28 cellular contexts compared by ENCODE assay signal in genomic region chr14:63962896-63963295, GRCh38.
"Had no signal": no experiment of that assay in that cellular context is flagged by ENCODE, and none has a peak within 500 bp of the region (broad histone marks: within the 10 kb centered on the region; RNA-seq: fewer than 3 reads in every experiment).

No MANE protein-coding gene starts in this region.

- H3K27ac Mint-ChIP-seq: activated CD4-positive, alpha-beta T cell treated with anti-CD3 and anti-CD28 coated beads, Interleukin-2, amount 10 ng/mL, durations not matched to agents 7 days and 5 days; activated CD8-positive, alpha-beta memory T cell treated with anti-CD3 and anti-CD28 coated beads, Interleukin-2, amount 10 ng/mL, durations not matched to agents 7 days and 5 days; activated CD8-positive, alpha-beta T cell treated with anti-CD3 and anti-CD28 coated beads for 36 hours; activated naive CD8-positive, alpha-beta T cell treated with anti-CD3 and anti-CD28 coated beads, Interleukin-2, amount 50 U/mL, for 24 hours; activated T-helper 1 cell treated with anti-CD3 and anti-CD28 coated beads, Interleukin-12 subunit alpha, Interleukin-12 subunit beta, Interleukin-2, Interleukin-4 antibody, amounts not matched to agents 30 ng/mL and 10 ng/mL and 1 ng/mL, durations not matched to agents 14 hours and 24 hours and 36 hours; effector memory CD8-positive, alpha-beta T cell; mesothelial cell of epicardium; progenitor cell of endocrine pancreas; stimulated activated naive B cell treated with anti-CD40 and anti-IgM and Interleukin-4, amounts not matched to agents 10 μg/mL and 1 μg/mL and 100 μg/mL, for 72 hours had no signal

- H3K27me3 ChIP-seq: brain microvascular endothelial cell, dorsolateral prefrontal cortex, gastrocnemius medialis, sigmoid colon, vagina had no signal

- H3K27me3 Mint-ChIP-seq: activated CD4-positive, alpha-beta T cell treated with anti-CD3 and anti-CD28 coated beads, Interleukin-2, amount 10 ng/mL, durations not matched to agents 7 days and 5 days; activated CD8-positive, alpha-beta memory T cell treated with anti-CD3 and anti-CD28 coated beads, Interleukin-2, amount 10 ng/mL, durations not matched to agents 7 days and 5 days; activated CD8-positive, alpha-beta T cell treated with anti-CD3 and anti-CD28 coated beads for 36 hours; activated naive CD8-positive, alpha-beta T cell treated with anti-CD3 and anti-CD28 coated beads, Interleukin-2, amount 50 U/mL, for 24 hours; effector memory CD8-positive, alpha-beta T cell; progenitor cell of endocrine pancreas; stimulated activated naive B cell treated with anti-CD40 and anti-IgM and Interleukin-4, amounts not matched to agents 10 μg/mL and 1 μg/mL and 100 μg/mL, for 72 hours had no signal

- H3K4me1 Mint-ChIP-seq: activated CD4-positive, alpha-beta T cell treated with anti-CD3 and anti-CD28 coated beads, Interleukin-2, amount 10 ng/mL, durations not matched to agents 7 days and 5 days; activated CD8-positive, alpha-beta memory T cell treated with anti-CD3 and anti-CD28 coated beads, Interleukin-2, amount 10 ng/mL, durations not matched to agents 7 days and 5 days; activated naive CD8-positive, alpha-beta T cell treated with anti-CD3 and anti-CD28 coated beads, Interleukin-2, amount 50 U/mL, for 24 hours; stimulated activated naive B cell treated with anti-CD40 and anti-IgM and Interleukin-4, amounts not matched to agents 10 μg/mL and 1 μg/mL and 100 μg/mL, for 72 hours had no signal

- DNase-seq: activated CD4-positive, alpha-beta T cell treated with anti-CD3 and anti-CD28 coated beads, Interleukin-2, amount 10 ng/mL, durations not matched to agents 7 days and 5 days; activated CD4-positive, CD25-positive, alpha-beta regulatory T cell treated with anti-CD3 and anti-CD28 coated beads, Interleukin-2, amount 50 U/mL, for 72 hours; activated CD8-positive, alpha-beta memory T cell treated with anti-CD3 and anti-CD28 coated beads, Interleukin-2, amount 10 ng/mL, durations not matched to agents 7 days and 5 days; activated CD8-positive, alpha-beta T cell treated with anti-CD3 and anti-CD28 coated beads for 36 hours; activated gamma-delta T cell; activated naive CD4-positive, alpha-beta T cell treated with anti-CD3 and anti-CD28 coated beads, Interleukin-2, amount 50 U/mL, for 16 hours; activated naive CD8-positive, alpha-beta T cell treated with anti-CD3 and anti-CD28 coated beads, Interleukin-2, amount 50 U/mL, for 24 hours; activated T-cell treated with anti-CD3 and anti-CD28 coated beads for 4 hours; aorta; brain microvascular endothelial cell; caudate nucleus; dorsolateral prefrontal cortex; effector memory CD8-positive, alpha-beta T cell; gastrocnemius medialis; hippocampal formation; left ventricle myocardium superior; mammary epithelial cell; natural killer cell; retina; sigmoid colon; stimulated activated CD4-positive, alpha-beta T cell treated with anti-CD3 and anti-CD28 coated beads, Interleukin-2, amount 100 ng/mL, for 48 hours; stimulated activated CD8-positive, alpha-beta memory T cell treated with anti-CD3 and anti-CD28 coated beads, Interleukin-4, amount 100 ng/mL, for 48 hours; stimulated activated naive B cell treated with anti-CD40 and anti-IgM and Interleukin-4, amounts not matched to agents 10 μg/mL and 1 μg/mL and 100 μg/mL, for 72 hours; trophoblast cell had no signal

- H3K36me3 Mint-ChIP-seq: stimulated activated naive B cell treated with anti-CD40 and anti-IgM and Interleukin-4, amounts not matched to agents 10 μg/mL and 1 μg/mL and 100 μg/mL, for 72 hours had no signal

- H3K9me3 Mint-ChIP-seq: activated CD4-positive, alpha-beta T cell treated with anti-CD3 and anti-CD28 coated beads, Interleukin-2, amount 10 ng/mL, durations not matched to agents 7 days and 5 days; activated CD8-positive, alpha-beta T cell treated with anti-CD3 and anti-CD28 coated beads for 36 hours; activated naive CD8-positive, alpha-beta T cell treated with anti-CD3 and anti-CD28 coated beads, Interleukin-2, amount 50 U/mL, for 24 hours; activated T-helper 1 cell treated with anti-CD3 and anti-CD28 coated beads, Interleukin-12 subunit alpha, Interleukin-12 subunit beta, Interleukin-2, Interleukin-4 antibody, amounts not matched to agents 30 ng/mL and 10 ng/mL and 1 ng/mL, durations not matched to agents 14 hours and 24 hours and 36 hours; effector memory CD8-positive, alpha-beta T cell; mesothelial cell of epicardium; natural killer cell; stimulated activated naive B cell treated with anti-CD40 and anti-IgM and Interleukin-4, amounts not matched to agents 10 μg/mL and 1 μg/mL and 100 μg/mL, for 72 hours had no signal

- H3K27ac ChIP-seq: brain microvascular endothelial cell, dorsolateral prefrontal cortex, gastrocnemius medialis, sigmoid colon, vagina had no signal

- H3K4me3 ChIP-seq: dorsolateral prefrontal cortex, gastrocnemius medialis, sigmoid colon, vagina had no signal

- H3K4me1 ChIP-seq: gastrocnemius medialis, sigmoid colon, vagina had no signal

- H3K9me3 ChIP-seq: gastrocnemius medialis, sigmoid colon, vagina had no signal

- H3K36me3 ChIP-seq: brain microvascular endothelial cell, vagina had no signal

- H3K4me3 Mint-ChIP-seq: activated CD4-positive, alpha-beta T cell treated with anti-CD3 and anti-CD28 coated beads, Interleukin-2, amount 10 ng/mL, durations not matched to agents 7 days and 5 days; activated CD8-positive, alpha-beta memory T cell treated with anti-CD3 and anti-CD28 coated beads, Interleukin-2, amount 10 ng/mL, durations not matched to agents 7 days and 5 days; activated CD8-positive, alpha-beta T cell treated with anti-CD3 and anti-CD28 coated beads for 36 hours; activated naive CD8-positive, alpha-beta T cell treated with anti-CD3 and anti-CD28 coated beads, Interleukin-2, amount 50 U/mL, for 24 hours; activated T-helper 1 cell treated with anti-CD3 and anti-CD28 coated beads, Interleukin-12 subunit alpha, Interleukin-12 subunit beta, Interleukin-2, Interleukin-4 antibody, amounts not matched to agents 30 ng/mL and 10 ng/mL and 1 ng/mL, durations not matched to agents 14 hours and 24 hours and 36 hours; effector memory CD8-positive, alpha-beta T cell; mesothelial cell of epicardium; natural killer cell; stimulated activated naive B cell treated with anti-CD40 and anti-IgM and Interleukin-4, amounts not matched to agents 10 μg/mL and 1 μg/mL and 100 μg/mL, for 72 hours had no signal
